Comparison of ENCODE assay signal across 18 cellular contexts in the genomic region with DNA sequence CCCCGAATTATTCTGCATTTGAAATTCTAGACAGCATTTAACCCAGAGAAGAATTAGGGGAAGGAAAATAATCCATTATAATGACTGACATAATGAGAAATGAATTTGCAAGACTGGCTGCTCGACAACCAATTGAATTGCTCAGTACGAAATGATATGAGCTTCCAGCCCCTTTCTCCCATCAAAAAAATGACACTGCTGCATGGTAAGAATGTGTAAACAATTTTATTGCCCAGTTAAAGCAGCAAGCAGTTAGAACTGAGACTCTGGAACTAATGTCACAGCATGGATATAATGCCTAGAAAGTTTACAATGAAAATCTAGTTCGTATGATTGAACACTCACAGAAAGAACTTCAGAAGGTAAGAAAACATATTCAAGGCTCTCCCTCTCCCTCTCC.
"Had no signal": no experiment of that assay in that cellular context is flagged by ENCODE, and none has a peak within 500 bp of the region (broad histone marks: within the 10 kb centered on the region; RNA-seq: fewer than 3 reads in every experiment).

No MANE protein-coding gene starts in this region.

- H3K27me3 ChIP-seq: dorsolateral prefrontal cortex, heart right ventricle, right atrium auricular region, sigmoid colon, stomach had no signal

- H3K4me3 ChIP-seq: dorsolateral prefrontal cortex, heart right ventricle, right atrium auricular region, sigmoid colon, skin epidermis, stomach had no signal

- ATAC-seq: heart right ventricle; left lobe of liver; naive thymus-derived CD4-positive, alpha-beta T cell had no signal

- H3K36me3 ChIP-seq: heart right ventricle, right atrium auricular region, sigmoid colon, stomach had no signal

- H3K27ac ChIP-seq: dorsolateral prefrontal cortex, heart right ventricle, right atrium auricular region, sigmoid colon, skin epidermis, stomach had no signal

- H3K9me3 ChIP-seq: heart right ventricle, right atrium auricular region, sigmoid colon, stomach had no signal

- H3K4me1 ChIP-seq: heart right ventricle, right atrium auricular region, sigmoid colon, stomach had no signal

- DNase-seq: cortex of kidney; dorsolateral prefrontal cortex; effector CD8-positive, alpha-beta T cell; heart right ventricle; islet precursor cell; mammary epithelial cell; naive thymus-derived CD4-positive, alpha-beta T cell; nephron progenitor cell; posterior cingulate gyrus; sigmoid colon; stimulated activated CD4-positive, alpha-beta T cell treated with anti-CD3 and anti-CD28 coated beads, Interleukin-12 subunit alpha, Interleukin-12 subunit beta, amount 100 ng/mL, for 4 hours; stimulated activated naive CD4-positive, alpha-beta T cell; stomach; substantia nigra; trophoblast cell had no signal
